In genomic region chrX:49627030-49627777, GRCh38 we compare ENCODE assay signal across 11 cellular contexts. TPM values are rescaled to one million over a fixed set of nuclear protein-coding genes. Genes with fewer than 3 reads are reported as not detected.
DNase-seq lines count a peak whose midpoint lies in the region; ATAC-seq, FAIRE-seq and TF ChIP-seq lines count a peak whose summit lies in the region.
"Had no signal": no experiment of that assay in that cellular context is flagged by ENCODE, and none has a peak within 500 bp of the region (broad histone marks: within the 10 kb centered on the region; RNA-seq: fewer than 3 reads in every experiment).

No MANE protein-coding gene starts in this region.

- H3K9me3 Mint-ChIP-seq in stimulated activated naive CD8-positive, alpha-beta T cell treated with anti-CD3 and anti-CD28 coated beads, Interleukin-15, amount 100 ng/mL, for 72 hours: no peaks in the 10 kb centered on the region

- CTCF ChIA-PET in RWPE1 (lab: Yijun Ruan, JAX): interaction anchor here (0.6 to 0.8 kb wide), 3 partner anchors 11 to 1666 kb away, joined by 3 to 4 read pairs (median 3); no protein-coding TSS in a partner anchor

- no peak for FAIRE-seq in frontal cortex (lab: Jason Lieb, UNC)
- FAIRE-seq: G401.6 had no signal

- POLR2A ChIA-PET in RWPE1 (lab: Yijun Ruan, JAX; ENCODE audit: low non-redundant PET): no interaction called here

- TF ChIP-seq CTCF in RWPE1 (conservative IDR thresholded peaks at IDR 0.05; ENCODE audit: low read depth): peak; percentile 25

- H3K4me3 Mint-ChIP-seq in stimulated activated naive CD8-positive, alpha-beta T cell treated with anti-CD3 and anti-CD28 coated beads, Interleukin-15, amount 100 ng/mL, for 72 hours: peak overlapping the region; percentile 61 to 62

- ATAC-seq in stimulated activated naive CD8-positive, alpha-beta T cell treated with anti-CD3 and anti-CD28 coated beads, Interleukin-15, amount 100 ng/mL, for 72 hours: peak; percentile 72

- H3K27ac Mint-ChIP-seq in stimulated activated naive CD8-positive, alpha-beta T cell treated with anti-CD3 and anti-CD28 coated beads, Interleukin-15, amount 100 ng/mL, for 72 hours: no peak overlapping the region

- no peak for TF ChIP-seq POLR2A in erythroblast (IDR thresholded peaks at IDR 0.05; ENCODE audit: low read length)

- H3K27me3 Mint-ChIP-seq in stimulated activated naive CD8-positive, alpha-beta T cell treated with anti-CD3 and anti-CD28 coated beads, Interleukin-15, amount 100 ng/mL, for 72 hours: no peaks in the 10 kb centered on the region

- no peaks in the 10 kb centered on the region for H3K4me1 Mint-ChIP-seq in stimulated activated naive CD8-positive, alpha-beta T cell treated with anti-CD3 and anti-CD28 coated beads, Interleukin-15, amount 100 ng/mL, for 72 hours

- peak; percentile 9 for DNase-seq in activated gamma-delta T cell treated with Interleukin-2 at 50 U/mL for 16 hours
- DNase-seq in activated gamma-delta T cell (lab: John Stamatoyannopoulos, UW): no peak
- peak; percentile 22 for DNase-seq in RWPE1 (ENCODE audit: low spot score)
- peak; percentile 30 to 50 for DNase-seq in erythroblast (lab: John Stamatoyannopoulos, UW)
- peak; percentile 17 to 38 for DNase-seq in stimulated activated naive CD8-positive, alpha-beta T cell treated with anti-CD3 and anti-CD28 coated beads, Interleukin-15, amount 100 ng/mL, for 72 hours
- DNase-seq in frontal cortex (ENCODE audit: low spot score in 2 of 2): no peak
- no peak for DNase-seq in NK-92 (lab: John Stamatoyannopoulos, UW; ENCODE audit: unreplicated experiment)
- no peak for DNase-seq in SIG-M5 treated with dmso at 0.1 percent for 504 hours (lab: John Stamatoyannopoulos, UW; ENCODE audit: unreplicated experiment)

- no peak overlapping the region for H3K27ac ChIP-seq in RWPE1
- H3K27ac ChIP-seq: dorsolateral prefrontal cortex had no signal

RNA-seq across cellular contexts. Expression of gene GAGE1, which starts 28.4 kb away (rescaled TPM):
- not detected for total RNA-seq in frontal cortex
- total RNA-seq: renal cortical epithelial cell had no signal

RNA-seq across cellular contexts. Expression of gene GAGE2A, which starts 37.9 kb away (rescaled TPM):
- not detected for total RNA-seq in frontal cortex
- total RNA-seq: renal cortical epithelial cell had no signal

RNA-seq across cellular contexts. Expression of gene GAGE12H, which starts 47.5 kb away (rescaled TPM):
- total RNA-seq in frontal cortex: not detected
- total RNA-seq: dorsolateral prefrontal cortex, renal cortical epithelial cell had no signal

RNA-seq across cellular contexts. Expression of gene GAGE12G, which starts 57.0 kb away (rescaled TPM):
- total RNA-seq in frontal cortex: not detected
- total RNA-seq: renal cortical epithelial cell had no signal

Comparison
In these comparisons a context has a peak if more than half of its experiments do, and no peak if none do; other contexts are left out.
1. DNase-seq: peak in activated gamma-delta T cell treated with Interleukin-2 at 50 U/mL for 16 hours (single experiment), RWPE1 (single experiment), erythroblast (2 of 2) and stimulated activated naive CD8-positive, alpha-beta T cell treated with anti-CD3 and anti-CD28 coated beads, Interleukin-15, amount 100 ng/mL, for 72 hours (2 of 2); none in activated gamma-delta T cell (single experiment), frontal cortex (0 of 2), NK-92 (single experiment) and SIG-M5 treated with dmso at 0.1 percent for 504 hours (single experiment).